ENCODE assay signal across 8 cellular contexts in genomic region chr17:56913867-56914640, GRCh38. TPM values are rescaled to one million over a fixed set of nuclear protein-coding genes. Genes with fewer than 3 reads are reported as not detected.
DNase-seq lines count a peak whose midpoint lies in the region; ATAC-seq and TF ChIP-seq lines count a peak whose summit lies in the region.

Gene TRIM25 (minus strand): TSS chr17:56914049. CDS start chr17:56913988, 61 bp downstream.

- intact Hi-C loops in esophagus muscularis mucosa (cut with DNase I): loop anchor here (5.0 kb wide), 1 partner anchor 77 kb away; no protein-coding TSS in a partner anchor

- no peak for TF ChIP-seq EP300 in esophagus muscularis mucosa (IDR thresholded peaks at IDR 0.05)

- H3K27me3 ChIP-seq in Peyer's patch (no peaks in the 10 kb centered on the region), esophagus muscularis mucosa (no peaks in the 10 kb centered on the region)

- DNase-seq in DMS53 (lab: John Stamatoyannopoulos, UW) (peak; percentile 93), KG1 (lab: John Stamatoyannopoulos, UW) (peak; percentile 69), Peyer's patch (peak; percentile 98), esophagus muscularis mucosa (ENCODE audit: extremely low spot score) (peak; percentile 98), myocyte (ENCODE audit: low read depth) (peak; percentile 89)
- DNase-seq in activated T-cell treated with anti-CD3 and anti-CD28 coated beads, Interleukin-2, amount 50 U/mL, for 48 hours: peak; percentile 92
- peak; percentile 83 to 88 for DNase-seq in stimulated activated CD8-positive, alpha-beta memory T cell treated with anti-CD3 and anti-CD28 coated beads, Interleukin-7, amount 100 ng/mL, for 4 hours (ENCODE audit: low read depth in 2 of 2)

- H3K9me3 ChIP-seq in Peyer's patch: no peaks in the 10 kb centered on the region
- H3K9me3 ChIP-seq in esophagus muscularis mucosa: no peaks in the 10 kb centered on the region

- peak within 1 kb of the TSS; percentile 63 to 84 (median 76) for H3K4me3 ChIP-seq in Peyer's patch
- peak within 1 kb of the TSS; percentile 74 to 97 (median 82) for H3K4me3 ChIP-seq in esophagus muscularis mucosa

- H3K27ac ChIP-seq in Peyer's patch: peak within 1 kb of the TSS; percentile 82 to 96 (median 92)
- H3K27ac ChIP-seq in esophagus muscularis mucosa (replicated peaks in 1 of 4): peak within 1 kb of the TSS; percentile 83 to 93 (median 88)

- peak; percentile 98 to 99 for TF ChIP-seq POLR2A in Peyer's patch (IDR thresholded peaks at IDR 0.05)
- peak; percentile 97 for TF ChIP-seq POLR2A in esophagus muscularis mucosa (IDR thresholded peaks at IDR 0.05; ENCODE audit: low read depth)

- under 1% methylated on average over 16 of the region's 63 CpGs for WGBS in esophagus muscularis mucosa

- TF ChIP-seq CTCF in Peyer's patch (IDR thresholded peaks at IDR 0.05): no peak
- no peak for TF ChIP-seq CTCF in esophagus muscularis mucosa (IDR thresholded peaks at IDR 0.05)

- H3K36me3 ChIP-seq in Peyer's patch: no peaks in the 10 kb centered on the region
- H3K36me3 ChIP-seq in esophagus muscularis mucosa: peaks cover 0 to 1% (median under 1%) of the 10 kb centered on the region in 4 donors

- ATAC-seq in GM21717 (IDR thresholded peaks at IDR 0.05; ENCODE audit: unreplicated experiment): peak; percentile 76

- H3K4me1 ChIP-seq in Peyer's patch (peaks cover 0 to 44% (median 18%) of the 10 kb centered on the region in 4 donors), esophagus muscularis mucosa (peaks cover 44 to 63% (median 60%) of the 10 kb centered on the region in 4 donors)

RNA-seq across cellular contexts. Expression of gene TRIM25, which starts in this region (rescaled TPM):
- total RNA-seq in Peyer's patch (100 to 1,000 TPM in 3 of 4 donors, 10 to 100 TPM in 1; 87.0 to 344 (median 119) TPM), esophagus muscularis mucosa (10 to 100 TPM; 13.9 to 19.9 (median 16.6) TPM), myocyte (12.5 and 19.9 TPM in 2 replicates)
- polyA plus RNA-seq in myocyte (2012): 21.2 TPM

Comparison
In these comparisons a context has a peak if more than half of its experiments do, and no peak if none do; other contexts are left out.
1. Peak in every context shown above with its lines: DNase-seq, ATAC-seq, H3K4me3 ChIP-seq and H3K27ac ChIP-seq.